20 cellular contexts compared by ENCODE assay signal in genomic region chr14:35201066-35201465, GRCh38.
A peak's percentile ranks its signal among the peaks of the same experiment; 100 is the strongest.
DNase-seq lines count a peak whose midpoint lies in the region; ATAC-seq, FAIRE-seq and TF ChIP-seq lines count a peak whose summit lies in the region.
"Had no signal": no experiment of that assay in that cellular context is flagged by ENCODE, and none has a peak within 500 bp of the region (broad histone marks: within the 10 kb centered on the region; RNA-seq: fewer than 3 reads in every experiment).

No MANE protein-coding gene starts in this region.

- H3K27ac ChIP-seq in GM12878 (ENCODE audit: control insufficient read depth, insufficient read depth) (no peak overlapping the region), thymus (ENCODE audit: low read depth) (peak overlapping the region; percentile 42), vagina (no peak overlapping the region)
- H3K27ac ChIP-seq: breast epithelium, esophagus squamous epithelium, stomach had no signal

- H3K9ac ChIP-seq in GM12878 (ENCODE audit: control insufficient read depth, insufficient read depth, low read length) = no peak overlapping the region

- H3K79me2 ChIP-seq in GM12878 (ENCODE audit: control insufficient read depth, insufficient read depth, low read length) = no peaks in the 10 kb centered on the region

- CTCF ChIA-PET in GM12878 (lab: Yijun Ruan, JAX) = interaction anchor here (0.9 to 1.0 kb wide), 2 partner anchors 14 to 29 kb away, joined by 3 to 6 read pairs; no protein-coding TSS in a partner anchor

- H3K36me3 ChIP-seq in GM12878 (ENCODE audit: control insufficient read depth in 2 of 2, insufficient read depth in 2 of 2, low read length in 1 of 2) (no peaks in the 10 kb centered on the region), thymus (ENCODE audit: control insufficient read depth, insufficient read depth) (no peaks in the 10 kb centered on the region), vagina (no peaks in the 10 kb centered on the region)
- H3K36me3 ChIP-seq: breast epithelium, esophagus squamous epithelium, stomach had no signal

- POLR2A ChIA-PET in GM12878 (lab: Charles Lee) = no interaction called here

- no peak for TF ChIP-seq RAD21 in GM12878 (IDR thresholded peaks at IDR 0.05; ENCODE audit: insufficient read depth, low read depth, low read length)

- RAD21 ChIA-PET in GM12878 (lab: Charles Lee; ENCODE audit: unreplicated experiment) = no interaction called here

- 90% methylated on average over 3 of the region's 3 CpGs for WGBS in GM12878 (ENCODE audit: insufficient coverage, insufficient replicate concordance, low lambda C conversion rate, missing lambda C conversion rate)
- 53% methylated on average over 3 of the region's 3 CpGs for WGBS in thymus

- DNase-seq in activated T-cell treated with anti-CD3 and anti-CD28 coated beads, Interleukin-2, amount 50 U/mL, for 4 hours = no peak
- no peak for DNase-seq in activated T-cell treated with anti-CD3 and anti-CD28 coated beads for 4 hours
- DNase-seq in MV-4-11 (lab: John Stamatoyannopoulos, UW) = peak; percentile 41
- no peak for DNase-seq in GM12878 (ENCODE audit: low read depth, low spot score)
- no peak for DNase-seq in vagina (ENCODE audit: extremely low spot score in 2 of 2)
- no peak for DNase-seq in HuH-7.5 (ENCODE audit: low spot score)
- no peak for DNase-seq in GM13976 (ENCODE audit: low spot score)
- DNase-seq: activated gamma-delta T cell, esophagus squamous epithelium, head of caudate nucleus, mammary epithelial cell, NCI-H1694 treated with DMSO at 0.1 percent for 48 hours, NCI-H446 treated with DMSO at 0.1 percent for 48 hours, SIG-M5, stomach, T1000 had no signal

- H3K27me3 ChIP-seq in GM12878 (replicated peaks in 1 of 2; ENCODE audit: control insufficient read depth in 2 of 2, insufficient read depth in 2 of 2, low read length in 1 of 2) (no peaks in the 10 kb centered on the region), thymus (ENCODE audit: control insufficient read depth, insufficient read depth) (no peaks in the 10 kb centered on the region), vagina (no peaks in the 10 kb centered on the region)
- H3K27me3 ChIP-seq: breast epithelium, esophagus squamous epithelium, stomach had no signal

- TF ChIP-seq EP300 in GM12878 (IDR thresholded peaks at IDR 0.05; ENCODE audit: borderline replicate concordance in 1 of 2, control insufficient read depth in 1 of 2, low read depth in 2 of 2, low read length in 2 of 2) = no peak

- peaks cover 53% of the 10 kb centered on the region for H3K4me1 Mint-ChIP-seq in activated T-cell treated with anti-CD3 and anti-CD28 coated beads, Interleukin-2, amount 50 U/mL, for 4 hours (ENCODE audit: low read depth)
- H3K4me1 Mint-ChIP-seq: nephron had no signal

- no peaks in the 10 kb centered on the region for H3K27me3 Mint-ChIP-seq in activated T-cell treated with anti-CD3 and anti-CD28 coated beads, Interleukin-2, amount 50 U/mL, for 4 hours (ENCODE audit: low read depth)

- SMC1A ChIA-PET in GM12878 (lab: Charles Lee; ENCODE audit: uncharacterized antibody, unreplicated experiment) = interaction anchor here (0.7 to 1.0 kb wide), 2 partner anchors 23 to 84 kb away, joined by 3 read pairs; no protein-coding TSS in a partner anchor

- no peaks in the 10 kb centered on the region for H4K20me1 ChIP-seq in GM12878 (ENCODE audit: control insufficient read depth, insufficient read depth)

- H3K4me2 ChIP-seq in GM12878 (ENCODE audit: control insufficient read depth, insufficient read depth) = no peak overlapping the region

- peak; percentile 50 to 52 for ATAC-seq in activated T-cell treated with anti-CD3 and anti-CD28 coated beads, Interleukin-2, amount 50 U/mL, for 4 hours
- ATAC-seq in GM12878 = no peak; the same call in 2 of the 3 replicates

- intact Hi-C loops in GM12878 (cut with micrococcal nuclease; ENCODE audit: unreplicated experiment) = no loop called here
- intact Hi-C loops in vagina (cut with DNase I) = no loop called here

- no TSS peak for BruUV-seq in GM12878 (replicated peaks; lab: Mats Ljungman, UMichigan)

- H3K9me3 Mint-ChIP-seq in activated T-cell treated with anti-CD3 and anti-CD28 coated beads, Interleukin-2, amount 50 U/mL, for 4 hours = no peaks in the 10 kb centered on the region
- H3K9me3 Mint-ChIP-seq: nephron had no signal

- H3K9me3 ChIP-seq in GM12878 (replicated peaks; ENCODE audit: control insufficient read depth, insufficient read depth, low read length) = no peaks in the 10 kb centered on the region
- no peaks in the 10 kb centered on the region for H3K9me3 ChIP-seq in thymus (ENCODE audit: control insufficient read depth)
- H3K9me3 ChIP-seq in vagina = no peaks in the 10 kb centered on the region
- H3K9me3 ChIP-seq: breast epithelium, esophagus squamous epithelium, stomach had no signal

- TF ChIP-seq CTCF in GM12878 (IDR thresholded peaks at IDR 0.05 in 2 of 3, conservative IDR thresholded peaks at IDR 0.05 in 1 of 3; ENCODE audit: control insufficient read depth in 2 of 3, extremely low read depth in 1 of 3, insufficient read depth in 1 of 3, low read depth in 3 of 3, low read length in 3 of 3) (no peak), vagina (IDR thresholded peaks at IDR 0.05) (no peak), GM13976 (IDR thresholded peaks at IDR 0.05; ENCODE audit: borderline replicate concordance, control extremely low read depth, extremely low read depth, insufficient read depth, missing control alignments) (no peak)

- no peak overlapping the region for H2AFZ ChIP-seq in GM12878 (ENCODE audit: control insufficient read depth, low read depth, low read length)

- no peak for TF ChIP-seq POLR2A in GM12878 (IDR thresholded peaks at IDR 0.05; ENCODE audit: low read depth, low read length)
- no peak for TF ChIP-seq POLR2A in vagina (IDR thresholded peaks at IDR 0.05)

- FAIRE-seq in GM12878 (lab: Jason Lieb, UNC) = no peak
- FAIRE-seq: islet of Langerhans had no signal

- H3K36me3 Mint-ChIP-seq in activated T-cell treated with anti-CD3 and anti-CD28 coated beads, Interleukin-2, amount 50 U/mL, for 4 hours (ENCODE audit: insufficient read depth) = no peaks in the 10 kb centered on the region

- H3K4me1 ChIP-seq in GM12878 (ENCODE audit: control insufficient read depth, insufficient read depth, low read length) (no peaks in the 10 kb centered on the region; the same call in 1 of the 2 replicates), thymus (ENCODE audit: control insufficient read depth, insufficient read depth, low read length) (peaks cover 7% of the 10 kb centered on the region), vagina (no peaks in the 10 kb centered on the region)
- H3K4me1 ChIP-seq: breast epithelium had no signal

- in situ Hi-C loops in GM12878 (cut with MboI) (no loop called here), GM13976 (cut with MboI; ENCODE audit: low sequenced_read_pairs, unreplicated experiment) (no loop called here)

- no peak overlapping the region for H3K4me3 Mint-ChIP-seq in activated T-cell treated with anti-CD3 and anti-CD28 coated beads, Interleukin-2, amount 50 U/mL, for 4 hours
- H3K4me3 Mint-ChIP-seq: nephron had no signal

- H3K4me3 ChIP-seq in GM12878 (no peak overlapping the region), thymus (ENCODE audit: low read length) (no peak overlapping the region), vagina (no peak overlapping the region)
- H3K4me3 ChIP-seq: breast epithelium, esophagus squamous epithelium, stomach had no signal

TF ChIP-seq in GM12878, 131 proteins besides CTCF, POLR2A, EP300 and RAD21:
- TF ChIP-seq IRF5 (IDR thresholded peaks at IDR 0.05; ENCODE audit: borderline replicate concordance) (no peak), RUNX3 (IDR thresholded peaks at IDR 0.05; ENCODE audit: low read length) (peak; percentile 38; the same call in 1 of the 2 replicates)
